ENCODE assay signal across 1 cellular context in the genomic region with DNA sequence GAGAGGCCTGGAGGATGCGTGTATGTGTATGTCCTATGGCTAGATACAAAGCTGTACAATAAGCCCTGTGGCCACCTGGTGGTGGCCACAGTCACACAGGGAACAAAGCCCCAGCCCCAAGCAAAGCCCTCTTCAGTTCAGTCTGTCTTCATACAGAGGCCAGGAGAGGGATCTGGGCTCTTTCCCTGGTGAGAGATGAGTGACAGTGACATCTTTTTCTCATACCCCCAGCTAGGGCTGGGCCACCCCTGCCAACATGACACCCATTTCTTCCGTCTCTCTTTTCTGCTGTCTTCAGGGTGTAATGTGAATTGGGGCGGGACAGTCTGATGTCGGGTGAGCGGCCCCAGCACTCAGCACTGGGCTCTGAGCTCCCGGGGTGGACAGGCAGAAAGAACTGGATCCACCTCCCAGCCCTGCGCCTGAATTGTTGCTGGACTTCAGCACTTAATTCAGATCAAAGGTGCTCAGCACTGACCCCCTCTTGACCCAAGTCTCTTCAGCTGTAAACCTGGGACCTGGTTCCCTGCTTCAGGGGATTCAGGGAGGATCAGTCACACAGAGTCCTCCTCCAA.
TF ChIP-seq lines count a peak whose summit lies in the region.

No MANE protein-coding gene starts in this region.

TF ChIP-seq in HepG2, 621 proteins besides CTCF, POLR2A, EP300 and RAD21 (continued from another document and continues in another):
- TF ChIP-seq, protein P1, sequence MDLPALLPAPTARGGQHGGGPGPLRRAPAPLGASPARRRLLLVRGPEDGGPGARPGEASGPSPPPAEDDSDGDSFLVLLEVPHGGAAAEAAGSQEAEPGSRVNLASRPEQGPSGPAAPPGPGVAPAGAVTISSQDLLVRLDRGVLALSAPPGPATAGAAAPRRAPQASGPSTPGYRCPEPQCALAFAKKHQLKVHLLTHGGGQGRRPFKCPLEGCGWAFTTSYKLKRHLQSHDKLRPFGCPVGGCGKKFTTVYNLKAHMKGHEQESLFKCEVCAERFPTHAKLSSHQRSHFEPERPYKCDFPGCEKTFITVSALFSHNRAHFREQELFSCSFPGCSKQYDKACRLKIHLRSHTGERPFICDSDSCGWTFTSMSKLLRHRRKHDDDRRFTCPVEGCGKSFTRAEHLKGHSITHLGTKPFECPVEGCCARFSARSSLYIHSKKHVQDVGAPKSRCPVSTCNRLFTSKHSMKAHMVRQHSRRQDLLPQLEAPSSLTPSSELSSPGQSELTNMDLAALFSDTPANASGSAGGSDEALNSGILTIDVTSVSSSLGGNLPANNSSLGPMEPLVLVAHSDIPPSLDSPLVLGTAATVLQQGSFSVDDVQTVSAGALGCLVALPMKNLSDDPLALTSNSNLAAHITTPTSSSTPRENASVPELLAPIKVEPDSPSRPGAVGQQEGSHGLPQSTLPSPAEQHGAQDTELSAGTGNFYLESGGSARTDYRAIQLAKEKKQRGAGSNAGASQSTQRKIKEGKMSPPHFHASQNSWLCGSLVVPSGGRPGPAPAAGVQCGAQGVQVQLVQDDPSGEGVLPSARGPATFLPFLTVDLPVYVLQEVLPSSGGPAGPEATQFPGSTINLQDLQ (CRISPR knock-in tag; IDR thresholded peaks at IDR 0.05): no peak
- TF ChIP-seq ZFYVE20 (CRISPR knock-in tag; IDR thresholded peaks at IDR 0.05; ENCODE audit: borderline replicate concordance, low read depth) (no peak), KMT2A (CRISPR knock-in tag; IDR thresholded peaks at IDR 0.05) (no peak), EZH2 (conservative IDR thresholded peaks at IDR 0.05; ENCODE audit: low read depth, low read length) (no peak), THAP11 (CRISPR knock-in tag; IDR thresholded peaks at IDR 0.05) (no peak), YEATS4 (CRISPR knock-in tag; IDR thresholded peaks at IDR 0.05; ENCODE audit: borderline replicate concordance) (no peak), ZNF572 (CRISPR knock-in tag; IDR thresholded peaks at IDR 0.05) (no peak), PHF5A (CRISPR knock-in tag; IDR thresholded peaks at IDR 0.05; ENCODE audit: low read depth, unreplicated experiment) (no peak), PAWR (CRISPR knock-in tag; IDR thresholded peaks at IDR 0.05; ENCODE audit: borderline replicate concordance) (no peak), ZNF263 (CRISPR knock-in tag; IDR thresholded peaks at IDR 0.05) (peak; percentile 85), HNF4A (CRISPR knock-in tag; IDR thresholded peaks at IDR 0.05) (peak; percentile 68), SMAD1 (CRISPR knock-in tag; IDR thresholded peaks at IDR 0.05; ENCODE audit: borderline replicate concordance, low read depth) (0 out of 2 replicates have a peak, but pooled peaks have one; percentile 35), TBX2 (CRISPR knock-in tag; IDR thresholded peaks at IDR 0.05; ENCODE audit: borderline replicate concordance) (no peak; the same call in 1 of the 2 replicates), ZNF10 (CRISPR knock-in tag; IDR thresholded peaks at IDR 0.05; ENCODE audit: borderline replicate concordance, low read depth) (no peak), HNRNPH1 (optimal IDR thresholded peaks at IDR 0.05; ENCODE audit: low read depth, low read length) (no peak), HNF4G (IDR thresholded peaks at IDR 0.05; ENCODE audit: borderline replicate concordance, low read depth, low read length) (no peak; the same call in 1 of the 2 replicates), HNF4G (CRISPR knock-in tag; IDR thresholded peaks at IDR 0.05; ENCODE audit: borderline replicate concordance, low read depth) (no peak), TEAD3 (CRISPR knock-in tag; optimal IDR thresholded peaks at IDR 0.05; ENCODE audit: borderline replicate concordance) (peak; percentile 16), ZFP36L1 (CRISPR knock-in tag; IDR thresholded peaks at IDR 0.05) (no peak), GLI4 (CRISPR knock-in tag; IDR thresholded peaks at IDR 0.05; ENCODE audit: borderline replicate concordance) (no peak), IRX3 (CRISPR knock-in tag; IDR thresholded peaks at IDR 0.05; ENCODE audit: borderline replicate concordance, low read depth) (no peak), ZNF776 (CRISPR knock-in tag; IDR thresholded peaks at IDR 0.05) (no peak), SAP130 (CRISPR knock-in tag; IDR thresholded peaks at IDR 0.05; ENCODE audit: low read depth) (peak; percentile 18; the same call in 1 of the 2 replicates), ZNF557 (CRISPR knock-in tag; IDR thresholded peaks at IDR 0.05) (no peak), SRY (CRISPR knock-in tag; IDR thresholded peaks at IDR 0.05) (no peak), ZNF326 (CRISPR knock-in tag; IDR thresholded peaks at IDR 0.05; ENCODE audit: borderline replicate concordance) (no peak), PTBP1 (IDR thresholded peaks at IDR 0.05; ENCODE audit: low read depth, low read length, poor library complexity, severe bottlenecking) (no peak)
- TF ChIP-seq, protein P2, sequence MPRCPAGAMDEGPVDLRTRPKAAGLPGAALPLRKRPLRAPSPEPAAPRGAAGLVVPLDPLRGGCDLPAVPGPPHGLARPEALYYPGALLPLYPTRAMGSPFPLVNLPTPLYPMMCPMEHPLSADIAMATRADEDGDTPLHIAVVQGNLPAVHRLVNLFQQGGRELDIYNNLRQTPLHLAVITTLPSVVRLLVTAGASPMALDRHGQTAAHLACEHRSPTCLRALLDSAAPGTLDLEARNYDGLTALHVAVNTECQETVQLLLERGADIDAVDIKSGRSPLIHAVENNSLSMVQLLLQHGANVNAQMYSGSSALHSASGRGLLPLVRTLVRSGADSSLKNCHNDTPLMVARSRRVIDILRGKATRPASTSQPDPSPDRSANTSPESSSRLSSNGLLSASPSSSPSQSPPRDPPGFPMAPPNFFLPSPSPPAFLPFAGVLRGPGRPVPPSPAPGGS (CRISPR knock-in tag; IDR thresholded peaks at IDR 0.05): no peak
- TF ChIP-seq, protein P3, sequence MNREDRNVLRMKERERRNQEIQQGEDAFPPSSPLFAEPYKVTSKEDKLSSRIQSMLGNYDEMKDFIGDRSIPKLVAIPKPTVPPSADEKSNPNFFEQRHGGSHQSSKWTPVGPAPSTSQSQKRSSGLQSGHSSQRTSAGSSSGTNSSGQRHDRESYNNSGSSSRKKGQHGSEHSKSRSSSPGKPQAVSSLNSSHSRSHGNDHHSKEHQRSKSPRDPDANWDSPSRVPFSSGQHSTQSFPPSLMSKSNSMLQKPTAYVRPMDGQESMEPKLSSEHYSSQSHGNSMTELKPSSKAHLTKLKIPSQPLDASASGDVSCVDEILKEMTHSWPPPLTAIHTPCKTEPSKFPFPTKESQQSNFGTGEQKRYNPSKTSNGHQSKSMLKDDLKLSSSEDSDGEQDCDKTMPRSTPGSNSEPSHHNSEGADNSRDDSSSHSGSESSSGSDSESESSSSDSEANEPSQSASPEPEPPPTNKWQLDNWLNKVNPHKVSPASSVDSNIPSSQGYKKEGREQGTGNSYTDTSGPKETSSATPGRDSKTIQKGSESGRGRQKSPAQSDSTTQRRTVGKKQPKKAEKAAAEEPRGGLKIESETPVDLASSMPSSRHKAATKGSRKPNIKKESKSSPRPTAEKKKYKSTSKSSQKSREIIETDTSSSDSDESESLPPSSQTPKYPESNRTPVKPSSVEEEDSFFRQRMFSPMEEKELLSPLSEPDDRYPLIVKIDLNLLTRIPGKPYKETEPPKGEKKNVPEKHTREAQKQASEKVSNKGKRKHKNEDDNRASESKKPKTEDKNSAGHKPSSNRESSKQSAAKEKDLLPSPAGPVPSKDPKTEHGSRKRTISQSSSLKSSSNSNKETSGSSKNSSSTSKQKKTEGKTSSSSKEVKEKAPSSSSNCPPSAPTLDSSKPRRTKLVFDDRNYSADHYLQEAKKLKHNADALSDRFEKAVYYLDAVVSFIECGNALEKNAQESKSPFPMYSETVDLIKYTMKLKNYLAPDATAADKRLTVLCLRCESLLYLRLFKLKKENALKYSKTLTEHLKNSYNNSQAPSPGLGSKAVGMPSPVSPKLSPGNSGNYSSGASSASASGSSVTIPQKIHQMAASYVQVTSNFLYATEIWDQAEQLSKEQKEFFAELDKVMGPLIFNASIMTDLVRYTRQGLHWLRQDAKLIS (CRISPR knock-in tag; IDR thresholded peaks at IDR 0.05): no peak
- TF ChIP-seq, protein P4, sequence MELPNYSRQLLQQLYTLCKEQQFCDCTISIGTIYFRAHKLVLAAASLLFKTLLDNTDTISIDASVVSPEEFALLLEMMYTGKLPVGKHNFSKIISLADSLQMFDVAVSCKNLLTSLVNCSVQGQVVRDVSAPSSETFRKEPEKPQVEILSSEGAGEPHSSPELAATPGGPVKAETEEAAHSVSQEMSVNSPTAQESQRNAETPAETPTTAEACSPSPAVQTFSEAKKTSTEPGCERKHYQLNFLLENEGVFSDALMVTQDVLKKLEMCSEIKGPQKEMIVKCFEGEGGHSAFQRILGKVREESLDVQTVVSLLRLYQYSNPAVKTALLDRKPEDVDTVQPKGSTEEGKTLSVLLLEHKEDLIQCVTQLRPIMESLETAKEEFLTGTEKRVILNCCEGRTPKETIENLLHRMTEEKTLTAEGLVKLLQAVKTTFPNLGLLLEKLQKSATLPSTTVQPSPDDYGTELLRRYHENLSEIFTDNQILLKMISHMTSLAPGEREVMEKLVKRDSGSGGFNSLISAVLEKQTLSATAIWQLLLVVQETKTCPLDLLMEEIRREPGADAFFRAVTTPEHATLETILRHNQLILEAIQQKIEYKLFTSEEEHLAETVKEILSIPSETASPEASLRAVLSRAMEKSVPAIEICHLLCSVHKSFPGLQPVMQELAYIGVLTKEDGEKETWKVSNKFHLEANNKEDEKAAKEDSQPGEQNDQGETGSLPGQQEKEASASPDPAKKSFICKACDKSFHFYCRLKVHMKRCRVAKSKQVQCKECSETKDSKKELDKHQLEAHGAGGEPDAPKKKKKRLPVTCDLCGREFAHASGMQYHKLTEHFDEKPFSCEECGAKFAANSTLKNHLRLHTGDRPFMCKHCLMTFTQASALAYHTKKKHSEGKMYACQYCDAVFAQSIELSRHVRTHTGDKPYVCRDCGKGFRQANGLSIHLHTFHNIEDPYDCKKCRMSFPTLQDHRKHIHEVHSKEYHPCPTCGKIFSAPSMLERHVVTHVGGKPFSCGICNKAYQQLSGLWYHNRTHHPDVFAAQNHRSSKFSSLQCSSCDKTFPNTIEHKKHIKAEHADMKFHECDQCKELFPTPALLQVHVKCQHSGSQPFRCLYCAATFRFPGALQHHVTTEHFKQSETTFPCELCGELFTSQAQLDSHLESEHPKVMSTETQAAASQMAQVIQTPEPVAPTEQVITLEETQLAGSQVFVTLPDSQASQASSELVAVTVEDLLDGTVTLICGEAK (IDR thresholded peaks at IDR 0.05): no peak
- TF ChIP-seq, protein P4 (CRISPR knock-in tag; IDR thresholded peaks at IDR 0.05): no peak
- TF ChIP-seq, protein P5, sequence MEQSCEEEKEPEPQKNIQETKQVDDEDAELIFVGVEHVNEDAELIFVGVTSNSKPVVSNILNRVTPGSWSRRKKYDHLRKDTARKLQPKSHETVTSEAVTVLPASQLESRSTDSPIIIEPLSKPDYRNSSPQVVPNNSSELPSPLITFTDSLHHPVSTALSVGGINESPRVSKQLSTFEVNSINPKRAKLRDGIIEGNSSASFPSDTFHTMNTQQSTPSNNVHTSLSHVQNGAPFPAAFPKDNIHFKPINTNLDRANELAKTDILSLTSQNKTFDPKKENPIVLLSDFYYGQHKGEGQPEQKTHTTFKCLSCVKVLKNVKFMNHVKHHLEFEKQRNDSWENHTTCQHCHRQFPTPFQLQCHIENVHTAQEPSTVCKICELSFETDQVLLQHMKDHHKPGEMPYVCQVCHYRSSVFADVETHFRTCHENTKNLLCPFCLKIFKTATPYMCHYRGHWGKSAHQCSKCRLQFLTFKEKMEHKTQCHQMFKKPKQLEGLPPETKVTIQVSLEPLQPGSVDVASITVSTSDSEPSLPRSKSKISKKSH (CRISPR knock-in tag; IDR thresholded peaks at IDR 0.05; ENCODE audit: borderline replicate concordance): no peak
- TF ChIP-seq, protein P6, sequence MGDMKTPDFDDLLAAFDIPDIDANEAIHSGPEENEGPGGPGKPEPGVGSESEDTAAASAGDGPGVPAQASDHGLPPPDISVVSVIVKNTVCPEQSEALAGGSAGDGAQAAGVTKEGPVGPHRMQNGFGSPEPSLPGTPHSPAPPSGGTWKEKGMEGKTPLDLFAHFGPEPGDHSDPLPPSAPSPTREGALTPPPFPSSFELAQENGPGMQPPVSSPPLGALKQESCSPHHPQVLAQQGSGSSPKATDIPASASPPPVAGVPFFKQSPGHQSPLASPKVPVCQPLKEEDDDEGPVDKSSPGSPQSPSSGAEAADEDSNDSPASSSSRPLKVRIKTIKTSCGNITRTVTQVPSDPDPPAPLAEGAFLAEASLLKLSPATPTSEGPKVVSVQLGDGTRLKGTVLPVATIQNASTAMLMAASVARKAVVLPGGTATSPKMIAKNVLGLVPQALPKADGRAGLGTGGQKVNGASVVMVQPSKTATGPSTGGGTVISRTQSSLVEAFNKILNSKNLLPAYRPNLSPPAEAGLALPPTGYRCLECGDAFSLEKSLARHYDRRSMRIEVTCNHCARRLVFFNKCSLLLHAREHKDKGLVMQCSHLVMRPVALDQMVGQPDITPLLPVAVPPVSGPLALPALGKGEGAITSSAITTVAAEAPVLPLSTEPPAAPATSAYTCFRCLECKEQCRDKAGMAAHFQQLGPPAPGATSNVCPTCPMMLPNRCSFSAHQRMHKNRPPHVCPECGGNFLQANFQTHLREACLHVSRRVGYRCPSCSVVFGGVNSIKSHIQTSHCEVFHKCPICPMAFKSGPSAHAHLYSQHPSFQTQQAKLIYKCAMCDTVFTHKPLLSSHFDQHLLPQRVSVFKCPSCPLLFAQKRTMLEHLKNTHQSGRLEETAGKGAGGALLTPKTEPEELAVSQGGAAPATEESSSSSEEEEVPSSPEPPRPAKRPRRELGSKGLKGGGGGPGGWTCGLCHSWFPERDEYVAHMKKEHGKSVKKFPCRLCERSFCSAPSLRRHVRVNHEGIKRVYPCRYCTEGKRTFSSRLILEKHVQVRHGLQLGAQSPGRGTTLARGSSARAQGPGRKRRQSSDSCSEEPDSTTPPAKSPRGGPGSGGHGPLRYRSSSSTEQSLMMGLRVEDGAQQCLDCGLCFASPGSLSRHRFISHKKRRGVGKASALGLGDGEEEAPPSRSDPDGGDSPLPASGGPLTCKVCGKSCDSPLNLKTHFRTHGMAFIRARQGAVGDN (CRISPR knock-in tag; IDR thresholded peaks at IDR 0.05): peak; percentile 39; the same call in 1 of the 2 replicates
